Comparison of ENCODE assay signal across 8 cellular contexts in genomic region chr13:109981000-109981399, GRCh38.
"Had no signal": no experiment of that assay in that cellular context is flagged by ENCODE, and none has a peak within 500 bp of the region (broad histone marks: within the 10 kb centered on the region; RNA-seq: fewer than 3 reads in every experiment).

No MANE protein-coding gene starts in this region.

- FAIRE-seq: G401.6, GM12878, GM12891, GM12892, GM18507, GM19239 had no signal

- H3K4me3 ChIP-seq: GM12878 had no signal

- DNase-seq: GDM1, GF-D8 had no signal

- ATAC-seq: GM12878 had no signal
